ENCODE assay signal across 42 cellular contexts in the genomic region with DNA sequence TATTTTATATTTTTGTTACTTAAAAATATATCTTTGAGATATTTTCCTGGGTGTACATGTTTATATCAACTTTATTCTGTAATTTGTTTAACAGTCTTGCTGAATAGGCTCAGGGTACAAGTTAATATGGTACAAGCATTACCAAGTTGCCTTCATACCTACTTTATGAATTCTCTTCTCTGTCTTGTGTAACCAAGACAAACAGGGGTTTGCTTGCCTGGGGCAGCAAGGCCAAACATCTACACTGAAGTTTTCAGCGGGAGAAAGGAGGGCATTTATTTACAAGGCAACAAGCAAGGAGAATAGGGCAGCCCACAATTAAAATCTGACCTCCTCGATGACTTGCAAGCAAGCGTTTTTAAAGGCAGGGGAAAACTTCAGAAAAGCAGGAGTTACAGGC. TPM values are rescaled to one million over a fixed set of nuclear protein-coding genes. Genes with fewer than 3 reads are reported as not detected.
"Had no signal": no experiment of that assay in that cellular context is flagged by ENCODE, and none has a peak within 500 bp of the region (broad histone marks: within the 10 kb centered on the region; RNA-seq: fewer than 3 reads in every experiment).

No MANE protein-coding gene starts in this region.

- H3K9me3 Mint-ChIP-seq: activated B cell treated with CpG ODN at 0.5 μM for 24 hours; activated CD4-positive, alpha-beta memory T cell treated with anti-CD3 and anti-CD28 coated beads, Interleukin-2, amount 10 ng/mL, durations not matched to agents 7 days and 5 days; activated CD4-positive, alpha-beta T cell treated with anti-CD3 and anti-CD28 coated beads, Interleukin-2, amount 10 ng/mL, durations not matched to agents 24 days and 14 days; activated T-cell treated with anti-CD3 and anti-CD28 coated beads, Interleukin-2, amount 50 U/mL, for 24 hours; activated T-cell treated with anti-CD3 and anti-CD28 coated beads, Interleukin-2, amount 50 U/mL, for 72 hours; central memory CD8-positive, alpha-beta T cell; T-helper 2 cell treated with Interferon-gamma antibody and Interleukin-4, amounts not matched to agents 5 μg/mL and 100 μg/mL, for 36 hours had no signal

- H3K4me1 Mint-ChIP-seq: activated B cell treated with CpG ODN at 0.5 μM for 24 hours; activated T-helper 17 cell treated with anti-CD3 and anti-CD28 coated beads, Interleukin-2, amount 50 U/mL, for 72 hours; central memory CD8-positive, alpha-beta T cell; endodermal cell; T-helper 17 cell had no signal

- H3K4me3 Mint-ChIP-seq: activated B cell treated with CpG ODN at 0.5 μM for 24 hours; activated CD4-positive, alpha-beta memory T cell treated with anti-CD3 and anti-CD28 coated beads, Interleukin-2, amount 10 ng/mL, durations not matched to agents 7 days and 5 days; activated CD4-positive, alpha-beta T cell treated with anti-CD3 and anti-CD28 coated beads, Interleukin-2, amount 10 ng/mL, durations not matched to agents 24 days and 14 days; activated naive CD8-positive, alpha-beta T cell; activated T-cell treated with anti-CD3 and anti-CD28 coated beads, Interleukin-2, amount 50 U/mL, for 24 hours; activated T-cell treated with anti-CD3 and anti-CD28 coated beads, Interleukin-2, amount 50 U/mL, for 72 hours; activated T-helper 17 cell treated with anti-CD3 and anti-CD28 coated beads, Interleukin-2, amount 50 U/mL, for 72 hours; central memory CD8-positive, alpha-beta T cell; dendritic cell treated with granulocyte-macrophage colony-stimulating factor and Interleukin-4, amounts not matched to agents 40 ng/mL and 50 ng/mL, for 4 days; endodermal cell; T-helper 17 cell; T-helper 2 cell treated with Interferon-gamma antibody and Interleukin-4, amounts not matched to agents 5 μg/mL and 100 μg/mL, for 36 hours had no signal

- H3K27ac Mint-ChIP-seq: activated B cell treated with CpG ODN at 0.5 μM for 24 hours; activated CD4-positive, alpha-beta memory T cell treated with anti-CD3 and anti-CD28 coated beads, Interleukin-2, amount 10 ng/mL, durations not matched to agents 7 days and 5 days; activated CD4-positive, alpha-beta T cell treated with anti-CD3 and anti-CD28 coated beads, Interleukin-2, amount 10 ng/mL, durations not matched to agents 24 days and 14 days; activated naive CD8-positive, alpha-beta T cell; activated T-cell treated with anti-CD3 and anti-CD28 coated beads, Interleukin-2, amount 50 U/mL, for 24 hours; activated T-cell treated with anti-CD3 and anti-CD28 coated beads, Interleukin-2, amount 50 U/mL, for 72 hours; activated T-helper 17 cell treated with anti-CD3 and anti-CD28 coated beads, Interleukin-2, amount 50 U/mL, for 72 hours; dendritic cell treated with granulocyte-macrophage colony-stimulating factor and Interleukin-4, amounts not matched to agents 40 ng/mL and 50 ng/mL, for 4 days; endodermal cell; T-helper 17 cell; T-helper 2 cell treated with Interferon-gamma antibody and Interleukin-4, amounts not matched to agents 5 μg/mL and 100 μg/mL, for 36 hours had no signal

- H3K4me3 ChIP-seq: coronary artery, dorsolateral prefrontal cortex, esophagus squamous epithelium, gastroesophageal sphincter had no signal

- H3K36me3 ChIP-seq: brain microvascular endothelial cell, esophagus squamous epithelium, gastroesophageal sphincter, WERI-Rb-1 had no signal

- H3K36me3 Mint-ChIP-seq: activated naive CD8-positive, alpha-beta T cell had no signal

- ATAC-seq: activated CD4-positive, CD25-positive, alpha-beta regulatory T cell treated with anti-CD3 and anti-CD28 coated beads, Interleukin-2, amount 50 U/mL, for 24 hours; activated T-cell treated with anti-CD3 and anti-CD28 coated beads, Interleukin-2, amount 50 U/mL, for 72 hours; activated T-helper 17 cell treated with anti-CD3 and anti-CD28 coated beads, Interleukin-2, amount 50 U/mL, for 72 hours; gastroesophageal sphincter; T-helper 17 cell had no signal

- FAIRE-seq: astrocyte, bronchial epithelial cell had no signal

- H3K4me1 ChIP-seq: esophagus squamous epithelium, gastroesophageal sphincter had no signal

- H3K27me3 ChIP-seq: brain microvascular endothelial cell, esophagus squamous epithelium, gastroesophageal sphincter had no signal

- H3K27ac ChIP-seq: brain microvascular endothelial cell, coronary artery, dorsolateral prefrontal cortex, epithelial cell of prostate, esophagus squamous epithelium, gastroesophageal sphincter, WERI-Rb-1 had no signal

- H3K27me3 Mint-ChIP-seq: activated B cell treated with CpG ODN at 0.5 μM for 24 hours; activated CD4-positive, alpha-beta memory T cell treated with anti-CD3 and anti-CD28 coated beads, Interleukin-2, amount 10 ng/mL, durations not matched to agents 7 days and 5 days; activated CD4-positive, alpha-beta T cell treated with anti-CD3 and anti-CD28 coated beads, Interleukin-2, amount 10 ng/mL, durations not matched to agents 24 days and 14 days; activated naive CD8-positive, alpha-beta T cell; activated T-cell treated with anti-CD3 and anti-CD28 coated beads, Interleukin-2, amount 50 U/mL, for 24 hours; activated T-helper 17 cell treated with anti-CD3 and anti-CD28 coated beads, Interleukin-2, amount 50 U/mL, for 72 hours; central memory CD8-positive, alpha-beta T cell; dendritic cell treated with granulocyte-macrophage colony-stimulating factor and Interleukin-4, amounts not matched to agents 40 ng/mL and 50 ng/mL, for 4 days; T-helper 17 cell had no signal

- H3K9me3 ChIP-seq: esophagus squamous epithelium, gastroesophageal sphincter had no signal

- DNase-seq: activated B cell treated with CpG ODN at 0.5 μM for 24 hours; activated CD4-positive, alpha-beta memory T cell treated with anti-CD3 and anti-CD28 coated beads, Interleukin-2, amount 10 ng/mL, durations not matched to agents 7 days and 5 days; activated CD4-positive, alpha-beta T cell treated with anti-CD3 and anti-CD28 coated beads, Interleukin-2, amount 10 ng/mL, durations not matched to agents 24 days and 14 days; activated CD4-positive, alpha-beta T cell treated with anti-CD3 and anti-CD28 coated beads, Interleukin-2, amount 50 U/mL, for 4 hours; activated CD8-positive, alpha-beta memory T cell treated with anti-CD3 and anti-CD28 coated beads, Interleukin-2, amount 50 U/mL, for 48 hours; activated effector memory CD4-positive, alpha-beta T cell treated with Interleukin-2 at 50 U/mL for 16 hours; activated gamma-delta T cell treated with Interleukin-2 at 50 U/mL for 16 hours; activated naive CD4-positive, alpha-beta T cell treated with anti-CD3 and anti-CD28 coated beads, Interleukin-2, amount 50 U/mL, for 16 hours; activated naive CD4-positive, alpha-beta T cell treated with Interleukin-2 at 50 U/mL for 16 hours; activated T-cell treated with anti-CD3 and anti-CD28 coated beads for 4 hours; activated T-cell treated with anti-CD3 and anti-CD28 coated beads, Interleukin-2, amount 50 U/mL, for 24 hours; activated T-cell treated with anti-CD3 and anti-CD28 coated beads, Interleukin-2, amount 50 U/mL, for 72 hours; amniotic stem cell; anterior cingulate cortex; brain microvascular endothelial cell; dorsolateral prefrontal cortex; effector memory CD4-positive, alpha-beta T cell; endodermal cell; esophagus squamous epithelium; foreskin melanocyte; head of caudate nucleus; T-helper 1 cell; T-helper 17 cell; T1000; WERI-Rb-1 had no signal

RNA-seq across cellular contexts. Expression of a gene that starts 24.2 kb away (rescaled TPM):
- total RNA-seq: activated B cell treated with CpG ODN at 0.5 μM for 24 hours; activated CD4-positive, alpha-beta memory T cell treated with anti-CD3 and anti-CD28 coated beads, Interleukin-2, amount 10 ng/mL, durations not matched to agents 7 days and 5 days; activated CD4-positive, alpha-beta T cell treated with anti-CD3 and anti-CD28 coated beads, Interleukin-2, amount 10 ng/mL, durations not matched to agents 24 days and 14 days; activated T-cell treated with anti-CD3 and anti-CD28 coated beads, Interleukin-2, amount 50 U/mL, for 72 hours; activated T-helper 17 cell treated with anti-CD3 and anti-CD28 coated beads, Interleukin-2, amount 50 U/mL, for 72 hours; astrocyte; bronchial epithelial cell; cardiac septum; cerebellum; dorsolateral prefrontal cortex; endodermal cell; esophagus squamous epithelium; fibroblast of lung; fibroblast of villous mesenchyme; gastroesophageal sphincter; T-helper 17 cell had no signal
- polyA plus RNA-seq: adipose tissue, esophagus, fibroblast of lung had no signal
